25 cellular contexts compared by ENCODE assay signal in genomic region chr2:68997401-68997800, GRCh38. TPM values are rescaled to one million over a fixed set of nuclear protein-coding genes. Genes with fewer than 3 reads are reported as not detected.
"Had no signal": no experiment of that assay in that cellular context is flagged by ENCODE, and none has a peak within 500 bp of the region (broad histone marks: within the 10 kb centered on the region; RNA-seq: fewer than 3 reads in every experiment).

No MANE protein-coding gene starts in this region.

- H3K4me1 ChIP-seq: heart right ventricle, left ventricle myocardium inferior, neural progenitor cell, right atrium auricular region, right lobe of liver, spleen, uterus had no signal

- H3K27ac ChIP-seq: heart right ventricle, hepatocyte, left ventricle myocardium inferior, neural progenitor cell, neutrophil, right atrium auricular region, right lobe of liver, skin epidermis, spleen, tibial nerve, uterus had no signal

- H3K36me3 ChIP-seq: heart right ventricle, left ventricle myocardium inferior, neural progenitor cell, neutrophil, right atrium auricular region, right lobe of liver, spleen, tibial nerve, uterus had no signal

- H3K4me1 Mint-ChIP-seq: naive thymus-derived CD8-positive, alpha-beta T cell; nephron; neural progenitor cell; stimulated activated effector memory CD8-positive, alpha-beta T cell treated with anti-CD3 and anti-CD28 coated beads, Interleukin-12 subunit alpha, Interleukin-12 subunit beta, amount 100 ng/mL, for 72 hours; stimulated activated naive CD8-positive, alpha-beta T cell treated with anti-CD3 and anti-CD28 coated beads, Interleukin-15, amount 100 ng/mL, for 72 hours had no signal

- H3K9ac ChIP-seq: neural progenitor cell had no signal

- DNase-seq: heart right ventricle; islet precursor cell; left ventricle myocardium inferior; midbrain; mucosa of descending colon; naive thymus-derived CD8-positive, alpha-beta T cell; occipital lobe; right lobe of liver; spleen; stimulated activated CD4-positive, alpha-beta T cell treated with anti-CD3 and anti-CD28 coated beads, Interleukin-4, amount 100 ng/mL, for 24 hours; stimulated activated naive CD4-positive, alpha-beta T cell; stimulated activated naive CD8-positive, alpha-beta T cell treated with anti-CD3 and anti-CD28 coated beads, Interleukin-15, amount 100 ng/mL, for 72 hours; substantia nigra; uterus had no signal

- H3K4me2 ChIP-seq: hepatocyte, neural progenitor cell had no signal

- H3K36me3 Mint-ChIP-seq: neural progenitor cell; stimulated activated effector memory CD8-positive, alpha-beta T cell treated with anti-CD3 and anti-CD28 coated beads, Interleukin-12 subunit alpha, Interleukin-12 subunit beta, amount 100 ng/mL, for 72 hours; type B pancreatic cell had no signal

- ATAC-seq: heart right ventricle; mucosa of descending colon; naive thymus-derived CD8-positive, alpha-beta T cell; right lobe of liver; stimulated activated effector memory CD8-positive, alpha-beta T cell treated with anti-CD3 and anti-CD28 coated beads, Interleukin-12 subunit alpha, Interleukin-12 subunit beta, amount 100 ng/mL, for 72 hours; stimulated activated naive CD8-positive, alpha-beta T cell treated with anti-CD3 and anti-CD28 coated beads, Interleukin-15, amount 100 ng/mL, for 72 hours had no signal

- H3K4me3 Mint-ChIP-seq: naive thymus-derived CD8-positive, alpha-beta T cell; nephron; neural progenitor cell; stimulated activated effector memory CD8-positive, alpha-beta T cell treated with anti-CD3 and anti-CD28 coated beads, Interleukin-12 subunit alpha, Interleukin-12 subunit beta, amount 100 ng/mL, for 72 hours; stimulated activated naive CD8-positive, alpha-beta T cell treated with anti-CD3 and anti-CD28 coated beads, Interleukin-15, amount 100 ng/mL, for 72 hours; type B pancreatic cell had no signal

- H2AFZ ChIP-seq: hepatocyte, neural progenitor cell had no signal

- H3K9me3 ChIP-seq: neutrophil, right lobe of liver, uterus had no signal

- H3K4me3 ChIP-seq: heart right ventricle, hepatocyte, left ventricle myocardium inferior, lung, mucosa of descending colon, neural progenitor cell, right atrium auricular region, right lobe of liver, skin epidermis, spleen, tibial nerve, uterus had no signal

- H3K27me3 ChIP-seq: hepatocyte, neural progenitor cell, right atrium auricular region, right lobe of liver, spleen, tibial nerve, uterus had no signal

- H3K27ac Mint-ChIP-seq: naive thymus-derived CD8-positive, alpha-beta T cell; nephron; neural progenitor cell; progenitor cell of endocrine pancreas; stimulated activated effector memory CD8-positive, alpha-beta T cell treated with anti-CD3 and anti-CD28 coated beads, Interleukin-12 subunit alpha, Interleukin-12 subunit beta, amount 100 ng/mL, for 72 hours; stimulated activated naive CD8-positive, alpha-beta T cell treated with anti-CD3 and anti-CD28 coated beads, Interleukin-15, amount 100 ng/mL, for 72 hours; type B pancreatic cell had no signal

RNA-seq across cellular contexts. Expression of gene GKN1, which starts 23.0 kb away (rescaled TPM):
- polyA plus RNA-seq: naive thymus-derived CD8-positive, alpha-beta T cell had no signal

RNA-seq across cellular contexts. Expression of gene GKN2, which starts 44.7 kb away (rescaled TPM):
- polyA plus RNA-seq: heart right ventricle; hepatocyte; naive thymus-derived CD8-positive, alpha-beta T cell had no signal
